In the genomic region with DNA sequence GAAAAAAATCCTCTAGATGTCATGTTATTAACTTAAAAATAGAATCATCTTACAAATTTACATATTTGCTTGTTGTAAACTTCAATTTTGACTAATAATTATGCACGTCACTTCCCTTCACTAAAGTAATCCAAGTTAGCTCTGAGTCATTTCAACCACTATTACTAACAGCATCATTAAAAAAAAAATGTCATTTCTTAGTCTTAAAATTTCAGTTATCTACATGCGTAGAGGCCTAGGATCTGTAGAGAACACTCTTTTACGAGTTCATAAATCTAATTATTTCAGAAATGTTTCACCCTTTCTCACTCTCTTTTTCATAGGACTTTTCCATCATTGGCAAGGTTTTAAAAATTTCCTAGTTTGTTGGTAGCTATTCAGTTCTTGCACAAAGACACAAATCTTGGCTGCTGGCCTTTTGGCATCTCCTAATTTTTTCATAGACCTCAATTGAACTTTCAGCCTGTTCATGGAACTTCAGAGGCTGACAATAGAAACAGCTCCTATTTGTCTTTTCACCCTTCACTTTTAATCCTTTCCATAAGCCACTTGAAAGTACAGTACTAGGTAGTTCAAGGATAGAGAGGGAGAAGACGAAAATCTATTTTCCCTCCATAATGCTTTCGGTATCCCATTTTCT, we compare ENCODE assay signal across 10 cellular contexts.
A peak's percentile ranks its signal among the peaks of the same experiment; 100 is the strongest.
DNase-seq lines count a peak whose midpoint lies in the region; ATAC-seq, FAIRE-seq and TF ChIP-seq lines count a peak whose summit lies in the region.
"Had no signal": no experiment of that assay in that cellular context is flagged by ENCODE, and none has a peak within 500 bp of the region (broad histone marks: within the 10 kb centered on the region; RNA-seq: fewer than 3 reads in every experiment).

No MANE protein-coding gene starts in this region.

- H3K4me3 Mint-ChIP-seq in astrocyte (ENCODE audit: unreplicated experiment), result no peak overlapping the region
- H3K4me3 Mint-ChIP-seq: activated naive CD4-positive, alpha-beta T cell treated with anti-CD3 and anti-CD28 coated beads, Interleukin-2, amount 50 U/mL, for 24 hours had no signal

- WGBS in stomach, 5 donors, result 52 to 67% (median 64%) methylated on average over 5 of the region's 5 CpGs

- ATAC-seq in GM18868 (IDR thresholded peaks at IDR 0.05; ENCODE audit: unreplicated experiment) (peak; percentile 35), left cardiac atrium (peak; percentile 80 to 81)

- H3K4me1 ChIP-seq in astrocyte (ENCODE audit: insufficient read depth, low read length) (peaks cover 9% of the 10 kb centered on the region), stomach (peaks cover 0 to 25% (median 10%) of the 10 kb centered on the region in 4 donors)

- peak overlapping the region; percentile 20 for H3K9ac ChIP-seq in astrocyte (ENCODE audit: low read length)

- H3K79me2 ChIP-seq in astrocyte (ENCODE audit: insufficient read depth, low read length), result no peaks in the 10 kb centered on the region

- no peaks in the 10 kb centered on the region for H3K36me3 Mint-ChIP-seq in astrocyte (ENCODE audit: low read depth, unreplicated experiment)
- H3K36me3 Mint-ChIP-seq: activated naive CD4-positive, alpha-beta T cell treated with anti-CD3 and anti-CD28 coated beads, Interleukin-2, amount 50 U/mL, for 24 hours had no signal

- H3K27me3 ChIP-seq in astrocyte (ENCODE audit: insufficient read depth, low read length), result no peaks in the 10 kb centered on the region
- H3K27me3 ChIP-seq in stomach, result no peaks in the 10 kb centered on the region

- no peak overlapping the region for H3K27ac Mint-ChIP-seq in astrocyte (ENCODE audit: unreplicated experiment)
- H3K27ac Mint-ChIP-seq: activated naive CD4-positive, alpha-beta T cell treated with anti-CD3 and anti-CD28 coated beads, Interleukin-2, amount 50 U/mL, for 24 hours had no signal

- intact Hi-C loops in left cardiac atrium (cut with DNase I), result loop anchor here (5.0 to 10.0 kb wide), 2 partner anchors 58 to 155 kb away; no protein-coding TSS in a partner anchor
- intact Hi-C loops in stomach (cut with DNase I; ENCODE audit: low total_unique reads), result loop anchor here (10.0 kb wide), 1 partner anchor 155 kb away; no protein-coding TSS in a partner anchor

- H3K9me3 ChIP-seq in astrocyte (ENCODE audit: insufficient read depth, low read depth, low read length) (no peaks in the 10 kb centered on the region), stomach (no peaks in the 10 kb centered on the region)

- H4K20me1 ChIP-seq in astrocyte (ENCODE audit: insufficient read depth, low read length), result no peaks in the 10 kb centered on the region

- FAIRE-seq in astrocyte (lab: Jason Lieb, UNC) (no peak), D721Med (lab: Jason Lieb, UNC) (no peak)

- H3K4me3 ChIP-seq in astrocyte (ENCODE audit: insufficient read depth, low read depth, low read length) (no peak overlapping the region), stomach (no peak overlapping the region)

- H3K4me1 Mint-ChIP-seq in astrocyte (ENCODE audit: low read depth, unreplicated experiment), result no peaks in the 10 kb centered on the region
- H3K4me1 Mint-ChIP-seq: activated naive CD4-positive, alpha-beta T cell treated with anti-CD3 and anti-CD28 coated beads, Interleukin-2, amount 50 U/mL, for 24 hours had no signal

- no peaks in the 10 kb centered on the region for H3K27me3 Mint-ChIP-seq in astrocyte (ENCODE audit: low read depth, unreplicated experiment)
- H3K27me3 Mint-ChIP-seq: activated naive CD4-positive, alpha-beta T cell treated with anti-CD3 and anti-CD28 coated beads, Interleukin-2, amount 50 U/mL, for 24 hours had no signal

- H3K4me2 ChIP-seq in astrocyte (ENCODE audit: low read length), result peak overlapping the region; percentile 24

- TF ChIP-seq EP300 in stomach (IDR thresholded peaks at IDR 0.05), result no peak

- in situ Hi-C loops in GM13977 (cut with MboI; ENCODE audit: low pct_unique_long_range_greater_than_20kb, low sequenced_read_pairs, unreplicated experiment), result loop anchor here (10.0 kb wide), 1 partner anchor 165 kb away; no protein-coding TSS in a partner anchor

- H3K27ac ChIP-seq in astrocyte (ENCODE audit: low read depth, low read length) (peak overlapping the region; percentile 56), stomach (peak overlapping the region in 4 of 5 donors; percentile 5 to 62 (median 56))
- H3K27ac ChIP-seq: WERI-Rb-1 had no signal

- TF ChIP-seq POLR2A in stomach (IDR thresholded peaks at IDR 0.05), result no peak

- TF ChIP-seq CTCF in astrocyte (IDR thresholded peaks at IDR 0.05; ENCODE audit: insufficient read depth, low read depth, low read length) (no peak), stomach (IDR thresholded peaks at IDR 0.05) (no peak), GM13977 (IDR thresholded peaks at IDR 0.05; ENCODE audit: extremely low read depth, insufficient read depth, missing control alignments) (no peak), D721Med (IDR thresholded peaks at IDR 0.05; ENCODE audit: insufficient read depth, missing control alignments) (no peak)

- H3K36me3 ChIP-seq in astrocyte (ENCODE audit: insufficient read depth, low read length) (no peaks in the 10 kb centered on the region), stomach (no peaks in the 10 kb centered on the region)
- H3K36me3 ChIP-seq: WERI-Rb-1 had no signal

- H3K9me3 Mint-ChIP-seq in astrocyte (ENCODE audit: unreplicated experiment), result no peaks in the 10 kb centered on the region
- H3K9me3 Mint-ChIP-seq: activated naive CD4-positive, alpha-beta T cell treated with anti-CD3 and anti-CD28 coated beads, Interleukin-2, amount 50 U/mL, for 24 hours had no signal

- no peak overlapping the region for H2AFZ ChIP-seq in astrocyte (ENCODE audit: low read depth, low read length)

- DNase-seq in astrocyte (ENCODE audit: low read depth) (peak; percentile 72), left cardiac atrium (peak; percentile 40), stomach (no peak), GM13977 (ENCODE audit: low spot score) (no peak), DMS114 treated with DMSO at 0.1 percent for 48 hours (lab: John Stamatoyannopoulos, UW; ENCODE audit: unreplicated experiment) (no peak), D721Med (ENCODE audit: insufficient read length, low spot score) (no peak), NCI-H1105 treated with DMSO at 0.1 percent for 48 hours (lab: John Stamatoyannopoulos, UW) (no peak)
- DNase-seq: WERI-Rb-1 had no signal

Comparison
In these comparisons a context has a peak if more than half of its experiments do, and no peak if none do; other contexts are left out.
1. DNase-seq: peak in astrocyte (single experiment) and left cardiac atrium (single experiment); none in stomach (single experiment), GM13977 (single experiment), DMS114 treated with DMSO at 0.1 percent for 48 hours (single experiment), D721Med (single experiment) and NCI-H1105 treated with DMSO at 0.1 percent for 48 hours (single experiment).